In genomic region chr4:142566780-142567179, GRCh38 we compare ENCODE assay signal across 1 cellular context.
TF ChIP-seq lines count a peak whose summit lies in the region.

No MANE protein-coding gene starts in this region.

TF ChIP-seq in SK-N-SH, 30 proteins besides CTCF, POLR2A, EP300 and RAD21 (continued from another document):
- TF ChIP-seq ZBTB33 (IDR thresholded peaks at IDR 0.05; ENCODE audit: borderline replicate concordance, low read depth) (no peak), FOXM1 (IDR thresholded peaks at IDR 0.05; ENCODE audit: low read depth) (no peak), MXI1 (IDR thresholded peaks at IDR 0.05; ENCODE audit: low read depth, low read length) (no peak), MAX (IDR thresholded peaks at IDR 0.05; ENCODE audit: low read depth) (no peak), TAF1 (IDR thresholded peaks at IDR 0.05; ENCODE audit: borderline replicate concordance, low read depth, low read length) (no peak), NRF1 (IDR thresholded peaks at IDR 0.05; ENCODE audit: low read depth, low read length) (no peak), CHD2 (IDR thresholded peaks at IDR 0.05; ENCODE audit: low read length, partially characterized antibody) (no peak), RFX5 (IDR thresholded peaks at IDR 0.05; ENCODE audit: low read length) (no peak), USF2 (IDR thresholded peaks at IDR 0.05; ENCODE audit: borderline replicate concordance, low read depth, low read length) (no peak), GABPA (IDR thresholded peaks at IDR 0.05; ENCODE audit: low read depth) (no peak), YY1 (IDR thresholded peaks at IDR 0.05; ENCODE audit: low read depth) (no peak), NFIC (IDR thresholded peaks at IDR 0.05; ENCODE audit: borderline replicate concordance) (no peak)
